In the genomic region with DNA sequence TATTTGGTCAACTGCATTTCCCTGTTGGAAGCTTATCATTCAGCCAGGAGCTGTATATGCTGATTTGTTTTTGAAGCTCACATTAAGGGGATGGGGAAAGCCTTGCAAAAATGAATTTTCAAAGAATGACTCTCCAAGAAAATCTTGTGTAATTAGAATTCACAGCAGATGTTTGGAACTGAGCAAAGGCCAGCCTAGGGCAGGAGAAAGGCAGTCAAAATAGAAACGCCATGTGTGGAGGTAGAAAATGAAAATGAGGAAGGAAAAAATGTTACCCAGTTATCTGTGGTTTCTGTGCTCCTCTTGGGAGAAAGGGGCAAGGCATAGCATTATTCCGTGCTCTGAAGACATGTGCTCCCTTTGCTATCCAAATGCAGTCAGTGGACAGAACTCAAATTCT, we compare ENCODE assay signal across 15 cellular contexts.
DNase-seq lines count a peak whose midpoint lies in the region; ATAC-seq, FAIRE-seq and TF ChIP-seq lines count a peak whose summit lies in the region.
"Had no signal": no experiment of that assay in that cellular context is flagged by ENCODE, and none has a peak within 500 bp of the region (broad histone marks: within the 10 kb centered on the region; RNA-seq: fewer than 3 reads in every experiment).

No MANE protein-coding gene starts in this region.

- no peak overlapping the region for H2BK120ac ChIP-seq in mesenchymal stem cell (ENCODE audit: low read depth, low read length)

- H3K9ac ChIP-seq in astrocyte (ENCODE audit: low read length) = peak overlapping the region; percentile 4
- peak overlapping the region; percentile 39 for H3K9ac ChIP-seq in mesenchymal stem cell (ENCODE audit: low read length)

- H2BK15ac ChIP-seq in mesenchymal stem cell (ENCODE audit: low read depth, poor library complexity, severe bottlenecking) = no peak overlapping the region

- H2AFZ ChIP-seq in astrocyte (ENCODE audit: low read depth, low read length) (no peak overlapping the region), mesenchymal stem cell (ENCODE audit: low read depth, low read length) (no peak overlapping the region)

- H3K27me3 Mint-ChIP-seq in astrocyte (ENCODE audit: low read depth, unreplicated experiment) (no peaks in the 10 kb centered on the region), T-helper 17 cell (peaks cover 14% of the 10 kb centered on the region)
- no peaks in the 10 kb centered on the region for H3K27me3 Mint-ChIP-seq in activated CD8-positive, alpha-beta T cell treated with anti-CD3 and anti-CD28 coated beads for 36 hours
- peaks cover 24% of the 10 kb centered on the region for H3K27me3 Mint-ChIP-seq in activated CD4-positive, alpha-beta T cell treated with anti-CD3 and anti-CD28 coated beads, Interleukin-2, amount 10 ng/mL, durations not matched to agents 24 days and 14 days

- no peak overlapping the region for H3K4me3 Mint-ChIP-seq in astrocyte (ENCODE audit: unreplicated experiment)
- no peak overlapping the region for H3K4me3 Mint-ChIP-seq in T-helper 17 cell
- no peak overlapping the region for H3K4me3 Mint-ChIP-seq in activated CD8-positive, alpha-beta T cell treated with anti-CD3 and anti-CD28 coated beads for 36 hours
- no peak overlapping the region for H3K4me3 Mint-ChIP-seq in activated CD4-positive, alpha-beta T cell treated with anti-CD3 and anti-CD28 coated beads, Interleukin-2, amount 10 ng/mL, durations not matched to agents 24 days and 14 days

- 51% methylated on average over 2 of the region's 2 CpGs for WGBS in mesenchymal stem cell

- no peak overlapping the region for H2BK5ac ChIP-seq in mesenchymal stem cell (ENCODE audit: low read depth, low read length, poor library complexity, severe bottlenecking)

- no peak overlapping the region for H4K91ac ChIP-seq in mesenchymal stem cell (ENCODE audit: low read length)

- intact Hi-C loops in activated CD8-positive, alpha-beta T cell treated with anti-CD3 and anti-CD28 coated beads for 36 hours (cut with micrococcal nuclease) = no loop called here
- intact Hi-C loops in activated CD4-positive, alpha-beta T cell treated with anti-CD3 and anti-CD28 coated beads, Interleukin-2, amount 10 ng/mL, durations not matched to agents 24 days and 14 days (cut with micrococcal nuclease) = no loop called here

- POLR2A ChIA-PET in activated CD8-positive, alpha-beta T cell treated with anti-CD3 and anti-CD28 coated beads for 36 hours (lab: Charles Lee) = no interaction called here

- no peak overlapping the region for H3K23ac ChIP-seq in mesenchymal stem cell (ENCODE audit: low read length in 2 of 2)

- no peaks in the 10 kb centered on the region for H4K20me1 ChIP-seq in astrocyte (ENCODE audit: insufficient read depth, low read length)

- DNase-seq in AG09309 (ENCODE audit: low read depth) (peak; percentile 67), HCEC 1CT (peak; percentile 39), astrocyte (ENCODE audit: low read depth) (peak; percentile 73), mesenchymal stem cell (no peak), T-helper 17 cell (no peak)
- DNase-seq in activated CD8-positive, alpha-beta T cell treated with anti-CD3 and anti-CD28 coated beads for 36 hours = no peak
- no peak for DNase-seq in activated CD4-positive, alpha-beta T cell treated with anti-CD3 and anti-CD28 coated beads, Interleukin-2, amount 10 ng/mL, durations not matched to agents 24 days and 14 days
- DNase-seq: activated T-cell treated with anti-CD3 and anti-CD28 coated beads for 4 hours; NCI-H526 treated with DMSO at 0.1 percent for 48 hours; retina; stimulated activated naive CD8-positive, alpha-beta T cell treated with anti-CD3 and anti-CD28 coated beads, Interleukin-15, Interleukin-2, amounts not matched to agents 100 U/mL and 50 U/mL, for 24 hours had no signal

- H3K27ac ChIP-seq in astrocyte (ENCODE audit: low read depth, low read length) (peak overlapping the region; percentile 97), mesenchymal stem cell (ENCODE audit: low read length, poor library complexity, severe bottlenecking) (peak overlapping the region; percentile 99)
- H3K27ac ChIP-seq: SK-N-MC had no signal

- no peak overlapping the region for H3K4ac ChIP-seq in mesenchymal stem cell (ENCODE audit: low read depth in 1 of 2, low read length in 2 of 2)

- H3K4me2 ChIP-seq in astrocyte (ENCODE audit: low read length) (peak overlapping the region; percentile 19), mesenchymal stem cell (ENCODE audit: low read length, poor library complexity, severe bottlenecking) (no peak overlapping the region)

- H3K9me3 ChIP-seq in astrocyte (ENCODE audit: insufficient read depth, low read depth, low read length) = no peaks in the 10 kb centered on the region
- H3K9me3 ChIP-seq in mesenchymal stem cell (ENCODE audit: control insufficient read depth, low read length) = no peaks in the 10 kb centered on the region
- H3K9me3 ChIP-seq in T-helper 17 cell (ENCODE audit: control insufficient read depth, low read length, poor library complexity, severe bottlenecking) = no peaks in the 10 kb centered on the region

- H3K4me1 ChIP-seq in astrocyte (ENCODE audit: insufficient read depth, low read length) = peaks cover 48% of the 10 kb centered on the region
- peaks cover 7% of the 10 kb centered on the region for H3K4me1 ChIP-seq in mesenchymal stem cell (ENCODE audit: control insufficient read depth, insufficient read depth, low read depth, low read length)

- FAIRE-seq in astrocyte (lab: Jason Lieb, UNC) = no peak
- FAIRE-seq: colon, HepG2 had no signal

- H3K4me3 ChIP-seq in AG09309 (ENCODE audit: control insufficient read depth, low read depth, low read length) (no peak overlapping the region), astrocyte (ENCODE audit: insufficient read depth, low read depth, low read length) (no peak overlapping the region), mesenchymal stem cell (ENCODE audit: insufficient read depth in 1 of 2, low read depth in 1 of 2, low read length in 2 of 2) (peak overlapping the region in 1 of 2 experiments; percentile 50)
- H3K4me3 ChIP-seq: SK-N-MC had no signal

- no peak overlapping the region for H3K18ac ChIP-seq in mesenchymal stem cell (ENCODE audit: low read depth in 1 of 2, low read length in 2 of 2)

- no peak overlapping the region for H3K14ac ChIP-seq in mesenchymal stem cell (ENCODE audit: low read length in 2 of 2)

- H3K27ac Mint-ChIP-seq in astrocyte (ENCODE audit: unreplicated experiment) (peak overlapping the region; percentile 77), T-helper 17 cell (no peak overlapping the region)
- H3K27ac Mint-ChIP-seq in activated CD8-positive, alpha-beta T cell treated with anti-CD3 and anti-CD28 coated beads for 36 hours = no peak overlapping the region
- H3K27ac Mint-ChIP-seq in activated CD4-positive, alpha-beta T cell treated with anti-CD3 and anti-CD28 coated beads, Interleukin-2, amount 10 ng/mL, durations not matched to agents 24 days and 14 days = no peak overlapping the region

- H3K4me1 Mint-ChIP-seq in astrocyte (ENCODE audit: low read depth, unreplicated experiment) (peaks cover 61% of the 10 kb centered on the region), T-helper 17 cell (no peaks in the 10 kb centered on the region)
- H3K4me1 Mint-ChIP-seq in activated CD8-positive, alpha-beta T cell treated with anti-CD3 and anti-CD28 coated beads for 36 hours (ENCODE audit: low read depth) = peaks cover 18% of the 10 kb centered on the region
- H3K4me1 Mint-ChIP-seq in activated CD4-positive, alpha-beta T cell treated with anti-CD3 and anti-CD28 coated beads, Interleukin-2, amount 10 ng/mL, durations not matched to agents 24 days and 14 days = peaks cover 10% of the 10 kb centered on the region

- no peaks in the 10 kb centered on the region for H3K27me3 ChIP-seq in astrocyte (ENCODE audit: insufficient read depth, low read length)
- no peaks in the 10 kb centered on the region for H3K27me3 ChIP-seq in mesenchymal stem cell (ENCODE audit: control insufficient read depth in 1 of 2, insufficient read depth in 1 of 2, low read length in 2 of 2)

- H2AK5ac ChIP-seq in mesenchymal stem cell (ENCODE audit: low read length, severe bottlenecking) = no peak overlapping the region

- ATAC-seq in T-helper 17 cell = no peak
- no peak for ATAC-seq in activated CD8-positive, alpha-beta T cell treated with anti-CD3 and anti-CD28 coated beads for 36 hours
- no peak for ATAC-seq in GM18519 (IDR thresholded peaks at IDR 0.05; ENCODE audit: low FRiP score, unreplicated experiment)
- ATAC-seq: HepG2; stimulated activated naive CD8-positive, alpha-beta T cell treated with anti-CD3 and anti-CD28 coated beads, Interleukin-15, Interleukin-2, amounts not matched to agents 100 U/mL and 50 U/mL, for 24 hours had no signal

- no peak overlapping the region for H2BK12ac ChIP-seq in mesenchymal stem cell (ENCODE audit: low read length in 2 of 2)

- no peaks in the 10 kb centered on the region for H3K36me3 Mint-ChIP-seq in astrocyte (ENCODE audit: low read depth, unreplicated experiment)
- H3K36me3 Mint-ChIP-seq in T-helper 17 cell (ENCODE audit: low read depth) = no peaks in the 10 kb centered on the region
- H3K36me3 Mint-ChIP-seq in activated CD8-positive, alpha-beta T cell treated with anti-CD3 and anti-CD28 coated beads for 36 hours (ENCODE audit: low read depth) = no peaks in the 10 kb centered on the region
- no peaks in the 10 kb centered on the region for H3K36me3 Mint-ChIP-seq in activated CD4-positive, alpha-beta T cell treated with anti-CD3 and anti-CD28 coated beads, Interleukin-2, amount 10 ng/mL, durations not matched to agents 24 days and 14 days (ENCODE audit: low read depth)

- peaks cover 3% of the 10 kb centered on the region for H3K79me1 ChIP-seq in mesenchymal stem cell (replicated peaks; ENCODE audit: low read length, poor library complexity, severe bottlenecking)

- H3K9me3 Mint-ChIP-seq in astrocyte (ENCODE audit: unreplicated experiment) = no peaks in the 10 kb centered on the region
- no peaks in the 10 kb centered on the region for H3K9me3 Mint-ChIP-seq in activated CD8-positive, alpha-beta T cell treated with anti-CD3 and anti-CD28 coated beads for 36 hours
- no peaks in the 10 kb centered on the region for H3K9me3 Mint-ChIP-seq in activated CD4-positive, alpha-beta T cell treated with anti-CD3 and anti-CD28 coated beads, Interleukin-2, amount 10 ng/mL, durations not matched to agents 24 days and 14 days

- H3K79me2 ChIP-seq in astrocyte (ENCODE audit: insufficient read depth, low read length) = no peaks in the 10 kb centered on the region

- CTCF ChIA-PET in activated CD8-positive, alpha-beta T cell treated with anti-CD3 and anti-CD28 coated beads for 36 hours (lab: Charles Lee) = interaction anchor here (0.7 kb wide), 1 partner anchor 48 kb away, joined by 3 read pairs; no protein-coding TSS in a partner anchor

- no peak for TF ChIP-seq CTCF in AG09309 (IDR thresholded peaks at IDR 0.05; ENCODE audit: control insufficient read depth, insufficient read depth, low read depth, low read length, missing control alignments)
- TF ChIP-seq CTCF in astrocyte (IDR thresholded peaks at IDR 0.05; ENCODE audit: insufficient read depth, low read depth, low read length) = no peak
- TF ChIP-seq CTCF in activated CD8-positive, alpha-beta T cell treated with anti-CD3 and anti-CD28 coated beads for 36 hours (IDR thresholded peaks at IDR 0.05) = no peak

- no peak overlapping the region for H4K8ac ChIP-seq in mesenchymal stem cell (ENCODE audit: low read length)

- H3K36me3 ChIP-seq in astrocyte (ENCODE audit: insufficient read depth, low read length) = peaks cover 6% of the 10 kb centered on the region
- H3K36me3 ChIP-seq in mesenchymal stem cell (ENCODE audit: control insufficient read depth in 1 of 2, insufficient read depth in 2 of 2, low read depth in 1 of 2, low read length in 2 of 2) = peaks cover 0 to 93% of the 10 kb centered on the region in 2 experiments

Comparison
In these comparisons a context has a peak if more than half of its experiments do, and no peak if none do; other contexts are left out.
1. DNase-seq: peak in AG09309 (single experiment), HCEC 1CT (single experiment) and astrocyte (single experiment); none in mesenchymal stem cell (single experiment), T-helper 17 cell (0 of 3), activated CD8-positive, alpha-beta T cell treated with anti-CD3 and anti-CD28 coated beads for 36 hours (single experiment) and activated CD4-positive, alpha-beta T cell treated with anti-CD3 and anti-CD28 coated beads, Interleukin-2, amount 10 ng/mL, durations not matched to agents 24 days and 14 days (single experiment).